In genomic region chr7:130844811-130845580, GRCh38 we compare ENCODE assay signal across 15 cellular contexts.
DNase-seq lines count a peak whose midpoint lies in the region; ATAC-seq and TF ChIP-seq lines count a peak whose summit lies in the region.
"Had no signal": no experiment of that assay in that cellular context is flagged by ENCODE, and none has a peak within 500 bp of the region (broad histone marks: within the 10 kb centered on the region; RNA-seq: fewer than 3 reads in every experiment).

No MANE protein-coding gene starts in this region.

- H3K4me1 ChIP-seq in osteoblast (ENCODE audit: insufficient read depth, low read length) (peaks cover 38% of the 10 kb centered on the region), neural progenitor cell (no peaks in the 10 kb centered on the region)

- no peaks in the 10 kb centered on the region for H3K27me3 Mint-ChIP-seq in neural progenitor cell (ENCODE audit: insufficient read depth, low read depth)
- H3K27me3 Mint-ChIP-seq: activated naive CD8-positive, alpha-beta T cell had no signal

- H3K36me3 ChIP-seq in MG63 (peaks cover 2% of the 10 kb centered on the region), osteoblast (ENCODE audit: insufficient read depth, low read length) (no peaks in the 10 kb centered on the region), neural progenitor cell (no peaks in the 10 kb centered on the region)

- H3K27ac Mint-ChIP-seq in neural progenitor cell = no peak overlapping the region
- H3K27ac Mint-ChIP-seq: activated naive CD8-positive, alpha-beta T cell; CD8-positive, alpha-beta memory T cell; naive thymus-derived CD4-positive, alpha-beta T cell had no signal

- H2AFZ ChIP-seq in osteoblast (ENCODE audit: low read length) (peak overlapping the region; percentile 38), neural progenitor cell (replicated peaks) (no peak overlapping the region)

- H3K27ac ChIP-seq in osteoblast (ENCODE audit: low read depth, low read length) (peak overlapping the region; percentile 94), neural progenitor cell (no peak overlapping the region)

- peak overlapping the region; percentile 17; the same call in 1 of the 2 replicates for H3K4me3 ChIP-seq in MG63
- H3K4me3 ChIP-seq in osteoblast (ENCODE audit: insufficient read depth, low read length) = peak overlapping the region; percentile 43
- H3K4me3 ChIP-seq in neural progenitor cell = no peak overlapping the region

- H3K36me3 Mint-ChIP-seq in neural progenitor cell = peaks cover 2% of the 10 kb centered on the region
- H3K36me3 Mint-ChIP-seq: activated naive CD8-positive, alpha-beta T cell had no signal

- no peaks in the 10 kb centered on the region for H3K4me1 Mint-ChIP-seq in neural progenitor cell

- H3K9me3 ChIP-seq in MG63 = no peaks in the 10 kb centered on the region
- no peaks in the 10 kb centered on the region for H3K9me3 ChIP-seq in osteoblast (ENCODE audit: low read depth, low read length)
- H3K9me3 ChIP-seq in neural progenitor cell (ENCODE audit: low read depth) = no peaks in the 10 kb centered on the region

- no peaks in the 10 kb centered on the region for H3F3A ChIP-seq in neural progenitor cell (ENCODE audit: low read depth)

- ATAC-seq in GM18909 (IDR thresholded peaks at IDR 0.05; ENCODE audit: poor library complexity, unreplicated experiment) = no peak
- ATAC-seq in HG03442 (IDR thresholded peaks at IDR 0.05; ENCODE audit: unreplicated experiment) = no peak
- ATAC-seq: naive thymus-derived CD4-positive, alpha-beta T cell; stimulated activated naive CD8-positive, alpha-beta T cell treated with anti-CD3 and anti-CD28 coated beads, Interleukin-15, amount 100 ng/mL, for 72 hours had no signal

- no peaks in the 10 kb centered on the region for H3K27me3 ChIP-seq in MG63
- H3K27me3 ChIP-seq in osteoblast (ENCODE audit: insufficient read depth, low read length) = no peaks in the 10 kb centered on the region
- H3K27me3 ChIP-seq in neural progenitor cell = no peaks in the 10 kb centered on the region

- H3K9ac ChIP-seq in neural progenitor cell = no peak overlapping the region

- H3K4me3 Mint-ChIP-seq in neural progenitor cell = no peak overlapping the region
- H3K4me3 Mint-ChIP-seq: activated naive CD8-positive, alpha-beta T cell; CD8-positive, alpha-beta memory T cell; naive thymus-derived CD4-positive, alpha-beta T cell; stimulated activated naive CD8-positive, alpha-beta T cell treated with anti-CD3 and anti-CD28 coated beads, Interleukin-15, amount 100 ng/mL, for 72 hours had no signal

- no peaks in the 10 kb centered on the region for H3K79me2 ChIP-seq in osteoblast (ENCODE audit: insufficient read depth, low read length)
- H3K79me2 ChIP-seq in neural progenitor cell (ENCODE audit: low read depth) = no peaks in the 10 kb centered on the region

- H3K4me2 ChIP-seq in osteoblast (ENCODE audit: insufficient read depth, low read length) = peak overlapping the region; percentile 76
- no peak overlapping the region for H3K4me2 ChIP-seq in neural progenitor cell

- DNase-seq in Daoy (ENCODE audit: low read depth) (peak; percentile 94), MG63 (peak; percentile 77), dermis blood vessel endothelial cell (peak; percentile 22), osteoblast (ENCODE audit: insufficient read length, low spot score, missing footprints) (peak; percentile 73), neural progenitor cell (ENCODE audit: low spot score) (no peak), nucleus accumbens (lab: John Stamatoyannopoulos, UW) (no peak)
- DNase-seq: CD8-positive, alpha-beta memory T cell; cortex of kidney; KBM-7; naive thymus-derived CD4-positive, alpha-beta T cell; NCI-H1694; stimulated activated naive CD8-positive, alpha-beta T cell treated with anti-CD3 and anti-CD28 coated beads, Interleukin-15, amount 100 ng/mL, for 72 hours had no signal

- peaks cover 2% of the 10 kb centered on the region for H3K9me3 Mint-ChIP-seq in neural progenitor cell
- H3K9me3 Mint-ChIP-seq: stimulated activated naive CD8-positive, alpha-beta T cell treated with anti-CD3 and anti-CD28 coated beads, Interleukin-15, amount 100 ng/mL, for 72 hours had no signal

- no peak for TF ChIP-seq CTCF in osteoblast (IDR thresholded peaks at IDR 0.05; ENCODE audit: extremely low read depth, low read depth, low read length)
- no peak for TF ChIP-seq CTCF in neural progenitor cell (IDR thresholded peaks at IDR 0.05)

- H4K20me1 ChIP-seq in osteoblast (ENCODE audit: insufficient read depth, low read length) (no peaks in the 10 kb centered on the region), neural progenitor cell (ENCODE audit: low read depth) (no peaks in the 10 kb centered on the region)

Comparison
In these comparisons a context has a peak if more than half of its experiments do, and no peak if none do; other contexts are left out.
1. DNase-seq: peak in Daoy (single experiment), MG63 (single experiment), dermis blood vessel endothelial cell (single experiment) and osteoblast (single experiment); none in neural progenitor cell (single experiment) and nucleus accumbens (0 of 56).